6 cellular contexts compared by ENCODE assay signal in the genomic region with DNA sequence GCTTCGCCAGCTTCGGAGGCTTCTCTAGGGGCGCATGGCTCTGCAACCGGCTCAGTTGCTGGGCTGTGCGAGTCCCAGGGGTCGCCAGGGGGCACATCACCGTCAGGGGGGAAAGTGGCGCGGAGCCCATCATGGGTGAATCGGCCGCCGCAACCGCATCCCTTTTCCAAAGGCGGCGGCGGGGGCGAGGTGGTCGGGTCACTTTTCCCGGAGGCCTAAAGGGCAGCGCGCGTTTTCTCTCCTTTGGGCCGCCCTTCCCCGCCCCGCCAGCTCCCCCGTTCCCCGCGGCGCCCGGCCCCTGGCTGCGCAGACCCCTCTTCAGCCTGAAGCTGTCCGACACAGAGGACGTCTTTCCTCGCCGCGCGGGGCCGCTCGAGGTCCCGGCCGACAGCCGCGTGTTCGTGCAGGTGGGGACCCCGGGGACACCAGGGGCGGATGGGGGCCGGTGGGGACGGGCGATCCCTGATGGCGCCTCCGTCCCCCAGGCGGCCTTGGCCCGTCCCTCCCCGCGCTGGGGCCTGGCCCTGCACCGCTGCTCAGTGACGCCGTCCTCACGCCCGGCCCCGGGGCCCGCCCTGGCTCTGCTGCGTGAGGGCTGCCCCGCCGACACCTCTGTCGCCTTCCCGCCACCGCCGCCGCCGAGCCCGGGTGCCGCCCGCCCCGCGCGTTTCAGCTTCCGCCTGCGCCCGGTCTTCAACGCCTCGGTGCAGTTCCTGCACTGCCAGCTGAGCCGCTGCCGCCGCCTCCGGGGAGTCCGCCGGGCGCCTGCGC. TPM values are rescaled to one million over a fixed set of nuclear protein-coding genes. Genes with fewer than 3 reads are reported as not detected.
DNase-seq lines count a peak whose midpoint lies in the region; ATAC-seq and TF ChIP-seq lines count a peak whose summit lies in the region.

No MANE protein-coding gene starts in this region.

- H3K4me3 Mint-ChIP-seq in activated T-helper 17 cell treated with anti-CD3 and anti-CD28 coated beads, Interleukin-2, amount 50 U/mL, for 72 hours: peak overlapping the region; percentile 73

- no peaks in the 10 kb centered on the region for H3K9me3 ChIP-seq in left lung

- peaks cover 42 to 62% of the 10 kb centered on the region in 2 donors for H3K27me3 ChIP-seq in left lung

- no peak overlapping the region for H3K27ac ChIP-seq in left lung

- H3K36me3 ChIP-seq in left lung: peaks cover 0 to 26% of the 10 kb centered on the region in 2 donors

- H3K9me3 Mint-ChIP-seq in activated T-helper 17 cell treated with anti-CD3 and anti-CD28 coated beads, Interleukin-2, amount 50 U/mL, for 72 hours: no peaks in the 10 kb centered on the region

- peaks cover 12% of the 10 kb centered on the region for H3K4me1 Mint-ChIP-seq in activated T-helper 17 cell treated with anti-CD3 and anti-CD28 coated beads, Interleukin-2, amount 50 U/mL, for 72 hours

- H3K4me1 ChIP-seq in left lung: peaks cover 22 to 50% of the 10 kb centered on the region in 2 donors

- TF ChIP-seq CTCF in left lung (IDR thresholded peaks at IDR 0.05): no peak

- H3K27me3 Mint-ChIP-seq in activated T-helper 17 cell treated with anti-CD3 and anti-CD28 coated beads, Interleukin-2, amount 50 U/mL, for 72 hours: peaks cover 3% of the 10 kb centered on the region

- peaks cover 18% of the 10 kb centered on the region for H3K36me3 Mint-ChIP-seq in activated T-helper 17 cell treated with anti-CD3 and anti-CD28 coated beads, Interleukin-2, amount 50 U/mL, for 72 hours (ENCODE audit: low read depth)

- intact Hi-C loops in left lung (cut with DNase I): no loop called here

- H3K4me3 ChIP-seq in left lung: peak overlapping the region; percentile 15 to 33

- no peak overlapping the region for H3K27ac Mint-ChIP-seq in activated T-helper 17 cell treated with anti-CD3 and anti-CD28 coated beads, Interleukin-2, amount 50 U/mL, for 72 hours

- DNase-seq in NOMO-1 (lab: John Stamatoyannopoulos, UW; ENCODE audit: unreplicated experiment in 2 of 2) (peak; percentile 58 to 63), NOMO-1 treated with dmso at 0.1 percent for 144 hours (lab: John Stamatoyannopoulos, UW; ENCODE audit: unreplicated experiment) (no peak), left lung (peak in 1 of 2 donors; percentile 87), NCI-H187 treated with DMSO at 0.1 percent for 48 hours (lab: John Stamatoyannopoulos, UW) (no peak), epidermal melanocyte (ENCODE audit: insufficient read length, low spot score) (no peak)

- peak; percentile 25 for ATAC-seq in activated T-helper 17 cell treated with anti-CD3 and anti-CD28 coated beads, Interleukin-2, amount 50 U/mL, for 72 hours (replicated peaks)
- no peak for ATAC-seq in left lung

RNA-seq across cellular contexts. Expression of a gene that starts 1.7 kb away (rescaled TPM):
- total RNA-seq in activated T-helper 17 cell treated with anti-CD3 and anti-CD28 coated beads, Interleukin-2, amount 50 U/mL, for 72 hours: 1 to 10 TPM; 3.7 to 7.6 TPM
- under 1 TPM; 0.29 to 0.55 TPM for total RNA-seq in left lung

RNA-seq across cellular contexts. Expression of a gene that starts 3.8 kb away (rescaled TPM):
- total RNA-seq in activated T-helper 17 cell treated with anti-CD3 and anti-CD28 coated beads, Interleukin-2, amount 50 U/mL, for 72 hours: 10 to 100 TPM; 16.4 to 20.9 TPM
- total RNA-seq in left lung: 10 to 100 TPM; 15.2 to 20.5 TPM

RNA-seq across cellular contexts. Expression of a gene that starts 9.6 kb away (rescaled TPM):
- under 1 TPM in 1 of 2 donors, not detected in 1; 0.19 TPM for total RNA-seq in activated T-helper 17 cell treated with anti-CD3 and anti-CD28 coated beads, Interleukin-2, amount 50 U/mL, for 72 hours
- 1 to 10 TPM; 6.5 to 8.5 TPM for total RNA-seq in left lung

RNA-seq across cellular contexts. Expression of a gene that starts 12.6 kb away (rescaled TPM):
- 10 to 100 TPM; 39.0 to 46.3 TPM for total RNA-seq in activated T-helper 17 cell treated with anti-CD3 and anti-CD28 coated beads, Interleukin-2, amount 50 U/mL, for 72 hours
- 10 to 100 TPM; 30.5 to 31.1 TPM for total RNA-seq in left lung

RNA-seq across cellular contexts. Expression of a gene that starts 27.1 kb away (rescaled TPM):
- 10 to 100 TPM; 49.8 to 81.5 TPM for total RNA-seq in activated T-helper 17 cell treated with anti-CD3 and anti-CD28 coated beads, Interleukin-2, amount 50 U/mL, for 72 hours
- 10 to 100 TPM; 42.2 to 52.1 TPM for total RNA-seq in left lung

Comparison
In these comparisons a context has a peak if more than half of its experiments do, and no peak if none do; other contexts are left out.
1. DNase-seq: peak in NOMO-1 (2 of 2); none in NOMO-1 treated with dmso at 0.1 percent for 144 hours (single experiment), NCI-H187 treated with DMSO at 0.1 percent for 48 hours (single experiment) and epidermal melanocyte (single experiment).
2. RNA of a gene that starts 9.6 kb away (total RNA-seq): 6.5 to 8.5 TPM in left lung; 0.19 TPM in activated T-helper 17 cell treated with anti-CD3 and anti-CD28 coated beads, Interleukin-2, amount 50 U/mL, for 72 hours; every median in the first group is over 4 times any median in the second.